ENCODE assay signal across 8 cellular contexts in genomic region chr2:133561045-133561852, GRCh38. TPM values are rescaled to one million over a fixed set of nuclear protein-coding genes. Genes with fewer than 3 reads are reported as not detected.
DNase-seq lines count a peak whose midpoint lies in the region; ATAC-seq, FAIRE-seq and TF ChIP-seq lines count a peak whose summit lies in the region.

No MANE protein-coding gene starts in this region.

- H3K36me3 ChIP-seq in tibial artery, result no peaks in the 10 kb centered on the region

- peak; percentile 46 for FAIRE-seq in TTC549 (lab: Jason Lieb, UNC)

- intact Hi-C loops in left ventricle myocardium superior (cut with micrococcal nuclease) (loop anchor here (10.0 kb wide), 1 partner anchor 136 kb away; no protein-coding TSS in a partner anchor), tibial artery (cut with DNase I; ENCODE audit: low total_unique reads) (no loop called here)

- no peak overlapping the region for H3K27ac ChIP-seq in tibial artery

- H3K4me3 ChIP-seq in AG10803 (ENCODE audit: low read length) (no peak overlapping the region), LNCaP clone FGC (ENCODE audit: low read depth, low read length) (no peak overlapping the region), tibial artery (no peak overlapping the region)

- no peaks in the 10 kb centered on the region for H3K9me3 ChIP-seq in tibial artery

- peak; percentile 81 for DNase-seq in AG10803 (ENCODE audit: low read depth)
- DNase-seq in LNCaP clone FGC (ENCODE audit: low read depth), result peak; percentile 53
- no peak for DNase-seq in left ventricle myocardium superior
- DNase-seq in tibial artery, result no peak

- H3K27me3 ChIP-seq in tibial artery, result no peaks in the 10 kb centered on the region

- TF ChIP-seq CTCF in AG10803 (conservative IDR thresholded peaks at IDR 0.05; ENCODE audit: low read length) (peak; percentile 85), LNCaP clone FGC (IDR thresholded peaks at IDR 0.05; ENCODE audit: control insufficient read depth, extremely low read depth, insufficient read depth) (peak; percentile 65), tibial artery (IDR thresholded peaks at IDR 0.05) (peak; percentile 48 to 50)

- no peaks in the 10 kb centered on the region for H3K4me1 ChIP-seq in tibial artery

- ATAC-seq in GM19351 (IDR thresholded peaks at IDR 0.05; ENCODE audit: unreplicated experiment) (peak; percentile 78), left ventricle myocardium superior (peak; percentile 30), HG02852 (IDR thresholded peaks at IDR 0.05; ENCODE audit: unreplicated experiment) (no peak), HG03095 (IDR thresholded peaks at IDR 0.05; ENCODE audit: unreplicated experiment) (no peak)

RNA-seq across cellular contexts. Expression of gene NCKAP5, which starts 7.0 kb away (rescaled TPM):
- total RNA-seq in left ventricle myocardium superior, result 2.8 TPM

Comparison
In these comparisons a context has a peak if more than half of its experiments do, and no peak if none do; other contexts are left out.
1. DNase-seq: peak in AG10803 (single experiment) and LNCaP clone FGC (single experiment); none in left ventricle myocardium superior (single experiment) and tibial artery (0 of 2).
2. ATAC-seq: peak in GM19351 (single experiment) and left ventricle myocardium superior (single experiment); none in HG02852 (single experiment) and HG03095 (single experiment).
3. Peak in every context shown above with its lines, with median percentiles within 50 percentile points of each other: CTCF ChIP-seq.